17 cellular contexts compared by ENCODE assay signal in the genomic region with DNA sequence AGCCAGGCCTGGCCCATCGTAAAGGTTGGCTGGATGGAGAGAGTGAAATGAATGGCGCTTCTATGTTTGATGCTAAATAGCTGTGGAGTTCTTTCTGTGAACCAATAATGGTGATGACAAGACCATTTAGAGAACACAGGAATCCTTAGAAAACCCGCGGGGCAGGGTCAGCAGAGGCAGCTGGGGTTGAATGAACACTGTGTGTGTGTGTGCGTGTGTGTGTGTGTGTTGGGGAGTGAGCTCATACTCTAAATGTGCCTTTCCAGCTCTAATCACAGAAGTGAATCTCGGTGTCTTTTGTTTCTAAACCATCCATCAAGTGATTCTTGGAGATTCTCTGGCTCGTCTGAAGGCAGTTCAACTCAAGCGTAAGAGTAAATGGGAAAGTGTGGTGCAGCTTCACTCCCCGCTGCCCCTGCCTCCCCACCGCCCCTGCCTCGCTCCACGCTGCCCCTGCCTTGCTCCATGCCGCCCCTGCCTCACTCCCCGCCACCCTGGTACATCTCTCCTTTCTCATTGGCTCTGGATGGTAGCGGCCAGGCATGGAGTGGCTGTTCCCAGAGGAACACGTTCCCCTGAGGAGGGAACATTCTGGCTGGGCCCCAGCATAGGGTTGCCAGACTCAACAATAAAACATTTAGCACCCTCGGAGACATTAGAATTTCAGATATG. TPM values are rescaled to one million over a fixed set of nuclear protein-coding genes. Genes with fewer than 3 reads are reported as not detected.
DNase-seq lines count a peak whose midpoint lies in the region; ATAC-seq and TF ChIP-seq lines count a peak whose summit lies in the region.
"Had no signal": no experiment of that assay in that cellular context is flagged by ENCODE, and none has a peak within 500 bp of the region (broad histone marks: within the 10 kb centered on the region; RNA-seq: fewer than 3 reads in every experiment).

No MANE protein-coding gene starts in this region.

- TF ChIP-seq CTCF in endothelial cell (IDR thresholded peaks at IDR 0.05; ENCODE audit: unreplicated experiment) (no peak), mesothelial cell of epicardium (IDR thresholded peaks at IDR 0.05; ENCODE audit: unreplicated experiment) (no peak)

- peaks cover 8% of the 10 kb centered on the region for H3K27me3 Mint-ChIP-seq in endothelial cell (ENCODE audit: unreplicated experiment)
- no peaks in the 10 kb centered on the region for H3K27me3 Mint-ChIP-seq in mesothelial cell of epicardium (ENCODE audit: low read depth)

- ATAC-seq in GM21381 (IDR thresholded peaks at IDR 0.05; ENCODE audit: unreplicated experiment) (no peak), HG02623 (IDR thresholded peaks at IDR 0.05; ENCODE audit: unreplicated experiment) (no peak)
- ATAC-seq: left lung had no signal

- no peaks in the 10 kb centered on the region for H3K4me1 Mint-ChIP-seq in endothelial cell (ENCODE audit: unreplicated experiment)
- H3K4me1 Mint-ChIP-seq in mesothelial cell of epicardium: peaks cover 25% of the 10 kb centered on the region

- no peak overlapping the region for H3K4me3 Mint-ChIP-seq in endothelial cell (ENCODE audit: unreplicated experiment)
- no peak overlapping the region for H3K4me3 Mint-ChIP-seq in mesothelial cell of epicardium
- H3K4me3 Mint-ChIP-seq: activated T-cell treated with anti-CD3 and anti-CD28 coated beads, Interleukin-2, amount 50 U/mL, for 24 hours; CD4-positive, alpha-beta memory T cell had no signal

- DNase-seq in DMS79 treated with DMSO at 0.1 percent for 48 hours (lab: John Stamatoyannopoulos, UW) (peak; percentile 9), DMS79 (lab: John Stamatoyannopoulos, UW) (no peak), endothelial cell (ENCODE audit: low spot score) (no peak), mesothelial cell of epicardium (ENCODE audit: low spot score in 2 of 2, unreplicated experiment in 2 of 2) (no peak), superior temporal gyrus (ENCODE audit: extremely low spot score) (peak; percentile 97), SIG-M5 (lab: John Stamatoyannopoulos, UW) (no peak)
- DNase-seq: activated CD4-positive, alpha-beta T cell treated with anti-CD3 and anti-CD28 coated beads, Interleukin-2, amount 50 U/mL, for 1 hour; activated T-cell treated with anti-CD3 and anti-CD28 coated beads, Interleukin-2, amount 50 U/mL, for 24 hours; amniotic stem cell; effector CD8-positive, alpha-beta T cell; left lung; NCI-H774; T1000 had no signal

- peaks cover 4% of the 10 kb centered on the region for H3K9me3 Mint-ChIP-seq in endothelial cell (ENCODE audit: unreplicated experiment)
- H3K9me3 Mint-ChIP-seq in mesothelial cell of epicardium: peaks cover 5% of the 10 kb centered on the region

- H3K36me3 Mint-ChIP-seq in endothelial cell (ENCODE audit: low read depth, unreplicated experiment) (peaks cover 3% of the 10 kb centered on the region), mesothelial cell of epicardium (peaks cover 5% of the 10 kb centered on the region)

- peak overlapping the region; percentile 5 for H3K27ac Mint-ChIP-seq in endothelial cell (ENCODE audit: unreplicated experiment)
- peak overlapping the region; percentile 89 for H3K27ac Mint-ChIP-seq in mesothelial cell of epicardium
- H3K27ac Mint-ChIP-seq: activated T-cell treated with anti-CD3 and anti-CD28 coated beads, Interleukin-2, amount 50 U/mL, for 24 hours; CD4-positive, alpha-beta memory T cell had no signal

RNA-seq across cellular contexts. Expression of a gene that starts 21.2 kb away (rescaled TPM):
- total RNA-seq in endothelial cell (ENCODE audit: unreplicated experiment) (not detected), mesothelial cell of epicardium (0.84 to 1.4 TPM (median 1.2 TPM) in 3 replicates)
- total RNA-seq: CD4-positive, alpha-beta memory T cell; glomerular endothelial cell; left lung had no signal

RNA-seq across cellular contexts. Expression of a gene that starts 46.1 kb away (rescaled TPM):
- total RNA-seq in endothelial cell (ENCODE audit: unreplicated experiment): 117 TPM
- total RNA-seq in mesothelial cell of epicardium: 101 to 110 TPM (median 102 TPM) in 3 replicates

RNA-seq across cellular contexts. Expression of a gene that starts 52.8 kb away (rescaled TPM):
- total RNA-seq in endothelial cell (ENCODE audit: unreplicated experiment): 75.2 TPM
- total RNA-seq in mesothelial cell of epicardium: 189 to 202 TPM (median 196 TPM) in 3 replicates

RNA-seq across cellular contexts. Expression of a gene that starts 52.9 kb away (rescaled TPM):
- 108 TPM for total RNA-seq in endothelial cell (ENCODE audit: unreplicated experiment)
- 141 to 149 TPM (median 142 TPM) in 3 replicates for total RNA-seq in mesothelial cell of epicardium

Comparison
In these comparisons a context has a peak if more than half of its experiments do, and no peak if none do; other contexts are left out.
1. DNase-seq: peak in DMS79 treated with DMSO at 0.1 percent for 48 hours (single experiment) and superior temporal gyrus (single experiment); none in DMS79 (single experiment), endothelial cell (single experiment), mesothelial cell of epicardium (0 of 2) and SIG-M5 (single experiment).